ENCODE assay signal across 7 cellular contexts in genomic region chr22:21469097-21469994, GRCh38. TPM values are rescaled to one million over a fixed set of nuclear protein-coding genes. Genes with fewer than 3 reads are reported as not detected.
DNase-seq lines count a peak whose midpoint lies in the region; ATAC-seq, FAIRE-seq and TF ChIP-seq lines count a peak whose summit lies in the region.
"Not testable (repeated sequence)": the region's sequence is repeated elsewhere in the genome, so short reads cannot be mapped to it uniquely, and the experiment has no call there.

No MANE protein-coding gene starts in this region.

- H3K9ac ChIP-seq in H1 (replicated peaks in 1 of 4; ENCODE audit: extremely low read depth in 1 of 4, low read depth in 3 of 4, low read length in 3 of 4) = not testable (repeated sequence)

- not testable (repeated sequence) for H3K4me1 ChIP-seq in RWPE2 (ENCODE audit: insufficient read depth, poor library complexity, severe bottlenecking); H1 (replicated peaks in 1 of 4; ENCODE audit: control insufficient read depth in 3 of 4, insufficient read depth in 4 of 4, low read length in 3 of 4); thoracic aorta (ENCODE audit: control insufficient read depth in 1 of 2, low read depth in 2 of 2)

- H3K23ac ChIP-seq in H1 (ENCODE audit: insufficient read length) = not testable (repeated sequence)

- not testable (repeated sequence) for H3K79me1 ChIP-seq in H1 (ENCODE audit: low read depth, low read length)

- not testable (repeated sequence) for H3K23me2 ChIP-seq in H1 (ENCODE audit: low read depth, low read length)

- not testable (repeated sequence) for H3K79me2 ChIP-seq in H1 (ENCODE audit: control insufficient read depth in 1 of 2, insufficient read depth in 2 of 2, low read length in 2 of 2)

- H2AK5ac ChIP-seq in H1 (ENCODE audit: low read depth, low read length) = not testable (repeated sequence)

- H3K14ac ChIP-seq in H1 (ENCODE audit: insufficient read length) = not testable (repeated sequence)

- not testable (repeated sequence) for H3K27me3 Mint-ChIP-seq in activated T-cell treated with anti-CD3 and anti-CD28 coated beads, Interleukin-2, amount 50 U/mL, for 24 hours

- H3K18ac ChIP-seq in H1 (ENCODE audit: extremely low read depth, low read length) = not testable (repeated sequence)

- ATAC-seq in GM19397 (IDR thresholded peaks at IDR 0.05; ENCODE audit: unreplicated experiment) (peak; percentile 1), HG03108 (IDR thresholded peaks at IDR 0.05; ENCODE audit: unreplicated experiment) (peak; percentile 5), RWPE2 (ENCODE audit: low read depth) (peak; percentile 35), left lobe of liver (peak; percentile 4), thoracic aorta (ENCODE audit: insufficient number of reproducible peaks, low FRiP score, low read depth) (peak; percentile 23)

- not testable (repeated sequence) for H2BK120ac ChIP-seq in H1 (replicated peaks; ENCODE audit: low read depth, low read length)

- not testable (repeated sequence) for H3K36me3 ChIP-seq in RWPE2 (ENCODE audit: low read depth); H1 (ENCODE audit: control insufficient read depth in 2 of 4, insufficient read depth in 4 of 4, low read length in 3 of 4); thoracic aorta

- H3K56ac ChIP-seq in H1 (replicated peaks; ENCODE audit: insufficient read length, low read depth, low read length) = not testable (repeated sequence)

- H2AFZ ChIP-seq in H1 (ENCODE audit: low read length) = not testable (repeated sequence)

- H3K4me3 ChIP-seq in RWPE2 (ENCODE audit: severe bottlenecking); H1 (ENCODE audit: extremely low read depth in 1 of 4, insufficient read depth in 2 of 4, low read depth in 3 of 4, low read length in 4 of 4); thoracic aorta: not testable (repeated sequence)

- not testable (repeated sequence) for H4K20me1 ChIP-seq in H1 (replicated peaks in 1 of 2; ENCODE audit: control insufficient read depth in 1 of 2, insufficient read depth in 2 of 2, low read length in 2 of 2)

- H3K27me3 ChIP-seq in RWPE2 (ENCODE audit: insufficient read depth, poor library complexity, severe bottlenecking); H1 (replicated peaks in 1 of 4; ENCODE audit: control insufficient read depth in 3 of 4, extremely low read depth in 1 of 4, insufficient read depth in 3 of 4, low read length in 3 of 4); thoracic aorta (replicated peaks; ENCODE audit: insufficient read depth): not testable (repeated sequence)

- H3K4me1 Mint-ChIP-seq in activated T-cell treated with anti-CD3 and anti-CD28 coated beads, Interleukin-2, amount 50 U/mL, for 24 hours (ENCODE audit: low read depth) = not testable (repeated sequence)

- not testable (repeated sequence) for H2BK12ac ChIP-seq in H1 (ENCODE audit: low read depth, low read length)

- not testable (repeated sequence) for H3K4me3 Mint-ChIP-seq in activated T-cell treated with anti-CD3 and anti-CD28 coated beads, Interleukin-2, amount 50 U/mL, for 24 hours

- not testable (repeated sequence) for TF ChIP-seq POLR2A in H1 (IDR thresholded peaks at IDR 0.05; ENCODE audit: control extremely low read depth in 1 of 2, low read depth in 2 of 2, low read length in 2 of 2)

- not testable (repeated sequence) for H3K27ac ChIP-seq in RWPE2 (ENCODE audit: poor library complexity, severe bottlenecking); H1 (ENCODE audit: low read depth, low read length); thoracic aorta

- not testable (repeated sequence) for H3K27ac Mint-ChIP-seq in activated T-cell treated with anti-CD3 and anti-CD28 coated beads, Interleukin-2, amount 50 U/mL, for 24 hours

- POLR2A ChIA-PET in H1 (lab: Charles Lee; ENCODE audit: partially characterized antibody) = not testable (repeated sequence)

- not testable (repeated sequence) for FAIRE-seq in H1 (lab: Jason Lieb, UNC)

- H3K9me3 Mint-ChIP-seq in activated T-cell treated with anti-CD3 and anti-CD28 coated beads, Interleukin-2, amount 50 U/mL, for 24 hours = not testable (repeated sequence)

- peak overlapping the region in 1 of 2 experiments; percentile 21; a peak in 1 of 4 replicates for H3K4me2 ChIP-seq in H1 (ENCODE audit: insufficient read depth in 1 of 2, low read depth in 2 of 2, low read length in 2 of 2)

- not testable (repeated sequence) for DNase-seq in RWPE2 (ENCODE audit: low spot score); left lobe of liver (ENCODE audit: low spot score); thoracic aorta (ENCODE audit: low spot score)
- peak; percentile 44 for DNase-seq in activated T-cell treated with anti-CD3 and anti-CD28 coated beads, Interleukin-2, amount 50 U/mL, for 24 hours
- DNase-seq in H1 (ENCODE audit: low read depth in 1 of 2, low spot score in 2 of 2) = peak in 1 of 2 experiments; percentile 54

- not testable (repeated sequence) for H3K36me3 Mint-ChIP-seq in activated T-cell treated with anti-CD3 and anti-CD28 coated beads, Interleukin-2, amount 50 U/mL, for 24 hours (ENCODE audit: low read depth)

- not testable (repeated sequence) for H2BK15ac ChIP-seq in H1 (ENCODE audit: low read length)

- not testable (repeated sequence) for TF ChIP-seq EP300 in H1 (IDR thresholded peaks at IDR 0.05; ENCODE audit: borderline replicate concordance in 1 of 2, low read depth in 2 of 2, low read length in 2 of 2)

- not testable (repeated sequence) for H2BK5ac ChIP-seq in H1 (ENCODE audit: low read depth, low read length)

- TF ChIP-seq RAD21 in H1 (IDR thresholded peaks at IDR 0.05 in 1 of 2, conservative IDR thresholded peaks at IDR 0.05 in 1 of 2; ENCODE audit: low read depth in 2 of 2, low read length in 2 of 2) = not testable (repeated sequence)

- not testable (repeated sequence) for H4K5ac ChIP-seq in H1 (ENCODE audit: insufficient read length, low read depth, low read length)

- not testable (repeated sequence) for H3K9me3 ChIP-seq in RWPE2 (ENCODE audit: severe bottlenecking); H1 (ENCODE audit: insufficient read depth in 2 of 2, low read depth in 1 of 2, low read length in 1 of 2); thoracic aorta

- not testable (repeated sequence) for H2BK20ac ChIP-seq in H1 (ENCODE audit: low read length)

- not testable (repeated sequence) for TF ChIP-seq CTCF in RWPE2 (IDR thresholded peaks at IDR 0.05; ENCODE audit: poor library complexity, severe bottlenecking); thoracic aorta (IDR thresholded peaks at IDR 0.05)
- 0 out of 4 replicates have a peak, but pooled peaks of 1 of the 3 experiments have one; percentile 4 for TF ChIP-seq CTCF in H1 (IDR thresholded peaks at IDR 0.05; ENCODE audit: control extremely low read depth in 1 of 3, insufficient read depth in 1 of 3, low read depth in 1 of 3, low read length in 3 of 3)

- H3K4ac ChIP-seq in H1 (replicated peaks; ENCODE audit: insufficient read length, low read depth, low read length) = not testable (repeated sequence)

- not testable (repeated sequence) for H4K8ac ChIP-seq in H1 (ENCODE audit: extremely low read depth, insufficient read depth, low read length)

- H4K91ac ChIP-seq in H1 (replicated peaks; ENCODE audit: insufficient read length, low read length) = not testable (repeated sequence)

- 3% methylated on average over 7 of the region's 87 CpGs; no CpG with 5 or more reads in 1 of the 2 experiments for WGBS in H1 (ENCODE audit: extremely low coverage in 1 of 2, insufficient coverage in 1 of 2, insufficient read length in 1 of 2, insufficient replicate concordance in 2 of 2, low coverage in 1 of 2, low lambda C conversion rate in 2 of 2, missing lambda C conversion rate in 1 of 2), 2 experiments

- CTCF ChIA-PET in H1 (lab: Charles Lee; ENCODE audit: partially characterized antibody) = not testable (repeated sequence)

TF ChIP-seq in H1, 55 proteins besides CTCF, POLR2A, EP300 and RAD21:
- peak; percentile 52; the same call in 1 of the 2 replicates for TF ChIP-seq E2F6 (IDR thresholded peaks at IDR 0.05)
- TF ChIP-seq MAX (IDR thresholded peaks at IDR 0.05) = peak; percentile 42; the same call in 1 of the 2 replicates

RNA-seq across cellular contexts. Expression of gene TMEM191C, which starts 2.2 kb away (rescaled TPM):
- total RNA-seq in H1 (2021; fragmentation: NEBNext Ultra II Directional; extraction: Animal tissue kit (Norgen Biotek cat#: 25700)) = 0.74 and 1.3 TPM in 2 replicates
- polyA plus RNA-seq in H1 (2011; rRNA removed) = 2.6 and 3.4 TPM in 2 replicates
- polyA plus RNA-seq in H1 (2011; cell fraction: cytosol; rRNA removed) = 2.2 TPM
- polyA plus RNA-seq in H1 (2011; cell fraction: nucleus; rRNA removed) = 6.1 TPM
- 1.1 to 3.4 TPM (median 2.3 TPM) in 4 replicates for polyA plus RNA-seq in H1 (2012, experiment 1 of 2)
- polyA plus RNA-seq in H1 (2012, experiment 2 of 2) = 0.56 TPM
- polyA plus RNA-seq in H1 (2013, experiment 1 of 2) = 1.4 TPM
- 1.7 TPM for polyA plus RNA-seq in H1 (2013, experiment 2 of 2)
- polyA minus RNA-seq in H1 (2011; rRNA and poly(A)+ RNA removed) = 0.24 and 0.54 TPM in 2 replicates
- 1.2 TPM for polyA minus RNA-seq in H1 (2011; cell fraction: cytosol; rRNA and poly(A)+ RNA removed)
- 2.0 TPM for polyA minus RNA-seq in H1 (2011; cell fraction: nucleus; rRNA and poly(A)+ RNA removed)
- total RNA-seq in left lobe of liver = 0.78 TPM
- total RNA-seq in thoracic aorta = under 1 TPM; 0.27 to 0.63 TPM

RNA-seq across cellular contexts. Expression of gene HIC2, which starts 52.2 kb away (rescaled TPM):
- 21.9 and 23.3 TPM in 2 replicates for total RNA-seq in H1 (2021; fragmentation: NEBNext Ultra II Directional; extraction: Animal tissue kit (Norgen Biotek cat#: 25700))
- 8.0 and 12.0 TPM in 2 replicates for polyA plus RNA-seq in H1 (2011; rRNA removed)
- 8.8 TPM for polyA plus RNA-seq in H1 (2011; cell fraction: cytosol; rRNA removed)
- 14.4 TPM for polyA plus RNA-seq in H1 (2011; cell fraction: nucleus; rRNA removed)
- 12.4 to 17.0 TPM (median 15.4 TPM) in 4 replicates for polyA plus RNA-seq in H1 (2012, experiment 1 of 2)
- 13.4 TPM for polyA plus RNA-seq in H1 (2012, experiment 2 of 2)
- polyA plus RNA-seq in H1 (2013, experiment 1 of 2) = 9.8 TPM
- 9.6 TPM for polyA plus RNA-seq in H1 (2013, experiment 2 of 2)
- polyA minus RNA-seq in H1 (2011; rRNA and poly(A)+ RNA removed) = 11.9 and 12.6 TPM in 2 replicates
- polyA minus RNA-seq in H1 (2011; cell fraction: cytosol; rRNA and poly(A)+ RNA removed) = 11.9 TPM
- 11.4 TPM for polyA minus RNA-seq in H1 (2011; cell fraction: nucleus; rRNA and poly(A)+ RNA removed)
- 2.1 TPM for total RNA-seq in left lobe of liver
- 1 to 10 TPM; 2.8 to 8.2 TPM for total RNA-seq in thoracic aorta
